ENCODE assay signal across 17 cellular contexts in the genomic region with DNA sequence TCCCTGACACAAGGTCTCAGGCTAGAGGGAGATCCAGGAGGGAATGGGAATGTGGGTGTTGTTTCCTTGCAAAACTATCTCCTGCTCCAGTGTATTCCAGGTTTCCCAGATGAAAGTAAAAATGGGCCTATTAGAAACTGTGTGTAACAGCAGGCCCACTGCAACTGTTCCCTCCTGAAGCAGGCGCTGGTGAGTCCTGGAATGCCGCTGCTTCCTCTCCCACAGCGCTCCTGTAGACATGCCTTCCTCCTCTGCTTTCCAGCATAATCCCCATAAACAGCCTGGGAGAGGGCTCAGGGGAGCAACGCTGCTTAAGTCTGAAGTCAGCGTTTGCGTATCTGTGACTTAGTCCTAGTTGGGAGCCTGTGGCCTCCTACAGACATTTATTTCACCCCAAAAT.
"Had no signal": no experiment of that assay in that cellular context is flagged by ENCODE, and none has a peak within 500 bp of the region (broad histone marks: within the 10 kb centered on the region; RNA-seq: fewer than 3 reads in every experiment).

No MANE protein-coding gene starts in this region.

- ATAC-seq: gastrocnemius medialis; heart left ventricle; right lobe of liver; stimulated activated naive CD8-positive, alpha-beta T cell treated with anti-CD3 and anti-CD28 coated beads, Interleukin-15, amount 100 ng/mL, for 72 hours had no signal

- H3K36me3 Mint-ChIP-seq: activated naive CD4-positive, alpha-beta T cell treated with anti-CD3 and anti-CD28 coated beads, Interleukin-2, amount 10 ng/mL, durations not matched to agents 7 days and 5 days had no signal

- H3K4me1 ChIP-seq: ascending aorta, breast epithelium, gastrocnemius medialis, heart left ventricle, prostate gland, right lobe of liver, upper lobe of left lung had no signal

- H3K27ac Mint-ChIP-seq: activated naive CD4-positive, alpha-beta T cell treated with anti-CD3 and anti-CD28 coated beads, Interleukin-2, amount 10 ng/mL, durations not matched to agents 7 days and 5 days; activated T-helper 2 cell treated with anti-CD3 and anti-CD28 coated beads, Interferon-gamma antibody, Interleukin-2, Interleukin-4, amounts not matched to agents 10 μg/mL and 5 μg/mL and 100 μg/mL, durations not matched to agents 14 hours and 24 hours and 36 hours; nephron; stimulated activated naive CD8-positive, alpha-beta T cell treated with anti-CD3 and anti-CD28 coated beads, Interleukin-15, amount 100 ng/mL, for 72 hours had no signal

- H3K9me3 Mint-ChIP-seq: activated naive CD4-positive, alpha-beta T cell treated with anti-CD3 and anti-CD28 coated beads, Interleukin-2, amount 10 ng/mL, durations not matched to agents 7 days and 5 days; activated T-helper 2 cell treated with anti-CD3 and anti-CD28 coated beads, Interferon-gamma antibody, Interleukin-2, Interleukin-4, amounts not matched to agents 10 μg/mL and 5 μg/mL and 100 μg/mL, durations not matched to agents 14 hours and 24 hours and 36 hours; nephron; stimulated activated naive CD8-positive, alpha-beta T cell treated with anti-CD3 and anti-CD28 coated beads, Interleukin-15, amount 100 ng/mL, for 72 hours had no signal

- DNase-seq: activated CD4-positive, CD25-positive, alpha-beta regulatory T cell treated with anti-CD3 and anti-CD28 coated beads, Interleukin-2, amount 50 U/mL, for 72 hours; activated naive CD4-positive, alpha-beta T cell treated with anti-CD3 and anti-CD28 coated beads, Interleukin-2, amount 10 ng/mL, durations not matched to agents 7 days and 5 days; dermis blood vessel endothelial cell; erythroblast; gastrocnemius medialis; occipital lobe; stimulated activated CD4-positive, alpha-beta T cell treated with anti-CD3 and anti-CD28 coated beads, Interleukin-1b, Interleukin-23, amount 100 ng/mL, for 48 hours; stimulated activated naive CD8-positive, alpha-beta T cell treated with anti-CD3 and anti-CD28 coated beads, Interleukin-15, amount 100 ng/mL, for 72 hours; SW 1271; upper lobe of left lung had no signal

- H3K9me3 ChIP-seq: ascending aorta, breast epithelium, gastrocnemius medialis, heart left ventricle, prostate gland, right lobe of liver, upper lobe of left lung had no signal

- H3K27me3 ChIP-seq: ascending aorta, breast epithelium, gastrocnemius medialis, heart left ventricle, right lobe of liver, upper lobe of left lung had no signal

- H3K27ac ChIP-seq: ascending aorta, breast epithelium, gastrocnemius medialis, heart left ventricle, prostate gland, right lobe of liver, upper lobe of left lung had no signal

- H3K4me1 Mint-ChIP-seq: activated naive CD4-positive, alpha-beta T cell treated with anti-CD3 and anti-CD28 coated beads, Interleukin-2, amount 10 ng/mL, durations not matched to agents 7 days and 5 days; stimulated activated naive CD8-positive, alpha-beta T cell treated with anti-CD3 and anti-CD28 coated beads, Interleukin-15, amount 100 ng/mL, for 72 hours had no signal

- H3K36me3 ChIP-seq: breast epithelium, gastrocnemius medialis, heart left ventricle, prostate gland, right lobe of liver, upper lobe of left lung had no signal

- H3K27me3 Mint-ChIP-seq: activated naive CD4-positive, alpha-beta T cell treated with anti-CD3 and anti-CD28 coated beads, Interleukin-2, amount 10 ng/mL, durations not matched to agents 7 days and 5 days had no signal

- H3K4me3 Mint-ChIP-seq: activated naive CD4-positive, alpha-beta T cell treated with anti-CD3 and anti-CD28 coated beads, Interleukin-2, amount 10 ng/mL, durations not matched to agents 7 days and 5 days; nephron; stimulated activated naive CD8-positive, alpha-beta T cell treated with anti-CD3 and anti-CD28 coated beads, Interleukin-15, amount 100 ng/mL, for 72 hours had no signal

- H3K4me3 ChIP-seq: ascending aorta, breast epithelium, gastrocnemius medialis, heart left ventricle, prostate gland, right lobe of liver, upper lobe of left lung had no signal
